ENCODE assay signal across 12 cellular contexts in the genomic region with DNA sequence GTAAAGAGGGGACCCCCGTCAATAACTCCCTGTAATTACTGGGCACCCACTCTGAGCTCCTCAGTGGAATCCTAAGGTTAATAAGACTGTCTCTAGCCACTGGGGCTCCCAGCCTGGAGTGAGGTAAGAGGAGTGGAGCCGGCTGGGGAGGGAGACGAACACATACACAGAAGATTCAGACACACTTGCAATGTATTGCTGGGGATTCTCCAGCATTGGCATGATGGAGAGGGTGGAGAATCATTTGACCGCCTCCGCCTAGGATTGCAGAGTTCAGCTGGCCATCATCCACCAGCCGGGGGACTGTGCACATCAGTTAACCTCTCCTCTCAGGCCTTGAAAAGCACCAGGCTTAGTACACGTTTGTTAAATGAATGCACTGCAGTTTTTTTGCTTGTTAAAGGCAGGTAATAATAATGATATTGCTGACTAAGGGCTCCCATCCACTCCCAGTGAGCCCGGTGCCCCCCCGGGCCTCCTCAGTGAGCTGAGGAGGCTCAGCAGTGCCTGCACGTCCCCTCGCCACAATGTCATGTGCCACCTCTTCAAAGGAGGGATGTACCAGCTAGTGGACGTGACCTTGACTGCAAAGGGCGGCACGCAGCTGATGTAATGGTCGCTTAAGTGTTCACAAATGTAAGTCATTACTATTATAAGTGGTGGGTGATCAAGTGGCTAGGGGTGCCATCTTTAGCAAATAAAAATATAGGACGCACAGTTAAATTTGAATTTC. TPM values are rescaled to one million over a fixed set of nuclear protein-coding genes. Genes with fewer than 3 reads are reported as not detected.
"Had no signal": no experiment of that assay in that cellular context is flagged by ENCODE, and none has a peak within 500 bp of the region (broad histone marks: within the 10 kb centered on the region; RNA-seq: fewer than 3 reads in every experiment).

No MANE protein-coding gene starts in this region.

- H3K4me3 Mint-ChIP-seq: activated T-cell treated with anti-CD3 and anti-CD28 coated beads, Interleukin-2, amount 50 U/mL, for 72 hours; stimulated activated naive B cell treated with anti-CD40 and anti-IgM and Interleukin-4, amounts not matched to agents 10 μg/mL and 1 μg/mL and 100 μg/mL, for 72 hours had no signal

- H3K27ac ChIP-seq: parathyroid adenoma had no signal

- H3K36me3 Mint-ChIP-seq: stimulated activated naive B cell treated with anti-CD40 and anti-IgM and Interleukin-4, amounts not matched to agents 10 μg/mL and 1 μg/mL and 100 μg/mL, for 72 hours had no signal

- ATAC-seq: activated T-cell treated with anti-CD3 and anti-CD28 coated beads, Interleukin-2, amount 50 U/mL, for 72 hours; stimulated activated naive B cell treated with anti-CD40 and anti-IgM and Interleukin-4, amounts not matched to agents 10 μg/mL and 1 μg/mL and 100 μg/mL, for 72 hours had no signal

- H3K9ac ChIP-seq: parathyroid adenoma had no signal

- H3K9me3 Mint-ChIP-seq: activated T-cell treated with anti-CD3 and anti-CD28 coated beads, Interleukin-2, amount 50 U/mL, for 72 hours; stimulated activated naive B cell treated with anti-CD40 and anti-IgM and Interleukin-4, amounts not matched to agents 10 μg/mL and 1 μg/mL and 100 μg/mL, for 72 hours had no signal

- H3K27ac Mint-ChIP-seq: activated T-cell treated with anti-CD3 and anti-CD28 coated beads, Interleukin-2, amount 50 U/mL, for 72 hours; stimulated activated naive B cell treated with anti-CD40 and anti-IgM and Interleukin-4, amounts not matched to agents 10 μg/mL and 1 μg/mL and 100 μg/mL, for 72 hours had no signal

- DNase-seq: activated CD4-positive, alpha-beta T cell treated with anti-CD3 and anti-CD28 coated beads, Interleukin-2, amount 50 U/mL, for 48 hours; activated naive CD4-positive, alpha-beta T cell; activated T-cell treated with anti-CD3 and anti-CD28 coated beads, Interleukin-2, amount 50 U/mL, for 72 hours; effector CD4-positive, alpha-beta T cell; mesendoderm; stimulated activated CD4-positive, alpha-beta T cell treated with anti-CD3 and anti-CD28 coated beads, Interleukin-2, amount 100 ng/mL, for 24 hours; stimulated activated naive B cell treated with anti-CD40 and anti-IgM and Interleukin-4, amounts not matched to agents 10 μg/mL and 1 μg/mL and 100 μg/mL, for 72 hours; substantia nigra; trophoblast cell had no signal

- H3K4me1 Mint-ChIP-seq: stimulated activated naive B cell treated with anti-CD40 and anti-IgM and Interleukin-4, amounts not matched to agents 10 μg/mL and 1 μg/mL and 100 μg/mL, for 72 hours had no signal

RNA-seq across cellular contexts. Expression of a gene that starts 26.5 kb away (rescaled TPM):
- total RNA-seq: activated T-cell treated with anti-CD3 and anti-CD28 coated beads, Interleukin-2, amount 50 U/mL, for 72 hours; astrocyte; T-helper 2 cell treated with Interferon-gamma antibody and Interleukin-4, amounts not matched to agents 100 ng/mL and 5 ng/mL, for 36 hours had no signal

RNA-seq across cellular contexts. Expression of a gene that starts 37.6 kb away (rescaled TPM):
- total RNA-seq: activated T-cell treated with anti-CD3 and anti-CD28 coated beads, Interleukin-2, amount 50 U/mL, for 72 hours; astrocyte; T-helper 2 cell treated with Interferon-gamma antibody and Interleukin-4, amounts not matched to agents 100 ng/mL and 5 ng/mL, for 36 hours had no signal

RNA-seq across cellular contexts. Expression of a gene that starts 48.7 kb away (rescaled TPM):
- total RNA-seq: activated T-cell treated with anti-CD3 and anti-CD28 coated beads, Interleukin-2, amount 50 U/mL, for 72 hours; astrocyte; T-helper 2 cell treated with Interferon-gamma antibody and Interleukin-4, amounts not matched to agents 100 ng/mL and 5 ng/mL, for 36 hours had no signal
